Comparison of ENCODE assay signal across 19 cellular contexts in the genomic region with DNA sequence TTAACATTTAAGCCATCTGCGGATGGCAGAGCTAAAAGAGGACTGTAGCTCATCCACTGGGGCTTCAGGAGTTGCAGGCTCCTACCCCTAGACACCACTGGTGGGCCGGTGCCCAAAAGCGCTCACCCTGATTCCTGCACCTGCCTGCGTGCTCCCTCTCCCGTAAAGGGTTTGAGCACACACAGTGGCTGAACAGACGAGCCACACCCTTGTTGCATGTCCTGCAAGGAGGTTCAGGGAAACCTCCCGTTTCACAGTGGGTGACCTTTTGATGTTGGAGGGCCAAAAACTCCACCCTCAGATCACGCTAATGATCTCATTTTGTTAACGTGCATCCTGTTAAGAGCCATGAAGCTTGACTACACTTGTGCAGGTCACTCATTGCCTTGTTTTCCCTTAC. TPM values are rescaled to one million over a fixed set of nuclear protein-coding genes. Genes with fewer than 3 reads are reported as not detected.
A peak's percentile ranks its signal among the peaks of the same experiment; 100 is the strongest.
DNase-seq lines count a peak whose midpoint lies in the region; ATAC-seq and TF ChIP-seq lines count a peak whose summit lies in the region.
"Had no signal": no experiment of that assay in that cellular context is flagged by ENCODE, and none has a peak within 500 bp of the region (broad histone marks: within the 10 kb centered on the region; RNA-seq: fewer than 3 reads in every experiment).

No MANE protein-coding gene starts in this region.

- H3K4me3 Mint-ChIP-seq in activated B cell treated with CpG ODN at 0.5 μM for 24 hours = peak overlapping the region; percentile 58
- H3K4me3 Mint-ChIP-seq: activated CD4-positive, alpha-beta memory T cell treated with anti-CD3 and anti-CD28 coated beads, Interleukin-2, amount 10 ng/mL, durations not matched to agents 7 days and 5 days; activated T-helper 17 cell treated with anti-CD3 and anti-CD28 coated beads, Interleukin-2, amount 50 U/mL, for 72 hours; neural crest cell had no signal

- POLR2A ChIA-PET in HCT116 (lab: Charles Lee) = no interaction called here
- POLR2A ChIA-PET in activated B cell treated with CpG ODN at 0.5 μM for 24 hours (lab: Charles Lee) = interaction anchor here (1.0 to 12.3 kb wide), 10 partner anchors 9 to 1060 kb away, joined by 3 to 402 read pairs (median 6); partner anchors contain the start of genes KMT2E and SYPL1

- no peak overlapping the region for H3K23ac ChIP-seq in neuronal stem cell (ENCODE audit: low read depth, low read length, poor library complexity)

- TF ChIP-seq POLR2A in HCT116 (IDR thresholded peaks at IDR 0.05; ENCODE audit: borderline replicate concordance, extremely low read depth, insufficient read depth, insufficient read length) = no peak

- no peaks in the 10 kb centered on the region for H4K20me1 ChIP-seq in HCT116 (ENCODE audit: insufficient read depth)

- intact Hi-C loops in HCT116 (cut with micrococcal nuclease) = no loop called here
- intact Hi-C loops in activated B cell treated with CpG ODN at 0.5 μM for 24 hours (cut with micrococcal nuclease) = loop anchor here (5.0 to 10.0 kb wide), 2 partner anchors 1132 to 1561 kb away; no protein-coding TSS in a partner anchor

- H3K4me3 ChIP-seq in GM12865 (ENCODE audit: low read depth, low read length) (no peak overlapping the region), HCT116 (replicated peaks in 1 of 2; ENCODE audit: low read depth in 1 of 2, low read length in 2 of 2) (no peak overlapping the region), neuronal stem cell (ENCODE audit: low read length in 2 of 2) (no peak overlapping the region)
- H3K4me3 ChIP-seq: colonic mucosa, thoracic aorta had no signal

- no peak for TF ChIP-seq RAD21 in HCT116 (IDR thresholded peaks at IDR 0.05; ENCODE audit: low read depth)

- H4K8ac ChIP-seq in neuronal stem cell (ENCODE audit: low read depth, low read length) = no peak overlapping the region

- no peaks in the 10 kb centered on the region for H3K27me3 Mint-ChIP-seq in activated B cell treated with CpG ODN at 0.5 μM for 24 hours
- H3K27me3 Mint-ChIP-seq: activated T-helper 17 cell treated with anti-CD3 and anti-CD28 coated beads, Interleukin-2, amount 50 U/mL, for 72 hours had no signal

- H3K4me1 ChIP-seq in HCT116 (ENCODE audit: control insufficient read depth in 1 of 2, insufficient read depth in 2 of 2, low read length in 2 of 2) (no peaks in the 10 kb centered on the region), neuronal stem cell (ENCODE audit: control insufficient read depth in 2 of 2, insufficient read depth in 1 of 2, low read depth in 1 of 2, low read length in 2 of 2) (peaks cover 0 to 6% of the 10 kb centered on the region in 2 donors)

- H4K91ac ChIP-seq in neuronal stem cell (ENCODE audit: low read depth, low read length, poor library complexity) = no peak overlapping the region

- no peak overlapping the region for H3K9ac ChIP-seq in HCT116 (ENCODE audit: low read length)
- no peak overlapping the region for H3K9ac ChIP-seq in neuronal stem cell (ENCODE audit: low read depth, low read length, poor library complexity)

- no peak overlapping the region for H3K14ac ChIP-seq in neuronal stem cell (ENCODE audit: low read length)

- H2AK5ac ChIP-seq in neuronal stem cell (ENCODE audit: low read depth, low read length) = peak overlapping the region; percentile 22

- no peak for TF ChIP-seq CTCF in GM12865 (IDR thresholded peaks at IDR 0.05; ENCODE audit: insufficient read depth, low read depth, low read length, missing control alignments)
- TF ChIP-seq CTCF in HCT116 (IDR thresholded peaks at IDR 0.05 in 2 of 3, conservative IDR thresholded peaks at IDR 0.05 in 1 of 3; ENCODE audit: borderline replicate concordance in 1 of 3, insufficient read depth in 1 of 3, low read depth in 2 of 3, low read length in 2 of 3) = no peak
- no peak for TF ChIP-seq CTCF in activated B cell treated with CpG ODN at 0.5 μM for 24 hours (IDR thresholded peaks at IDR 0.05)

- no peak overlapping the region for H2AFZ ChIP-seq in HCT116 (ENCODE audit: low read depth, low read length, poor library complexity, severe bottlenecking)
- no peak overlapping the region for H2AFZ ChIP-seq in neuronal stem cell (ENCODE audit: low read length)

- no peaks in the 10 kb centered on the region for H3K9me3 ChIP-seq in HCT116 (ENCODE audit: control insufficient read depth in 1 of 2, insufficient read depth in 1 of 2, low read depth in 1 of 2, low read length in 2 of 2)
- H3K9me3 ChIP-seq in neuronal stem cell (replicated peaks in 1 of 2; ENCODE audit: control insufficient read depth in 2 of 2, insufficient read depth in 1 of 2, low read depth in 1 of 2, low read length in 2 of 2) = no peaks in the 10 kb centered on the region
- H3K9me3 ChIP-seq: colonic mucosa, thoracic aorta had no signal

- CTCF ChIA-PET in HCT116 (lab: Charles Lee) (no interaction called here), activated B cell treated with CpG ODN at 0.5 μM for 24 hours (lab: Charles Lee) (interaction anchor here (1.2 to 14.1 kb wide), 4 partner anchors 15 to 79 kb away, joined by 4 to 152 read pairs (median 16); no protein-coding TSS in a partner anchor)

- no peaks in the 10 kb centered on the region for H3K9me2 ChIP-seq in HCT116 (ENCODE audit: insufficient read depth)

- H3K27ac Mint-ChIP-seq in activated B cell treated with CpG ODN at 0.5 μM for 24 hours = peak overlapping the region; percentile 98
- H3K27ac Mint-ChIP-seq: activated T-helper 17 cell treated with anti-CD3 and anti-CD28 coated beads, Interleukin-2, amount 50 U/mL, for 72 hours had no signal

- no peaks in the 10 kb centered on the region for H3K79me1 ChIP-seq in neuronal stem cell (ENCODE audit: low read depth, low read length)

- no peaks in the 10 kb centered on the region for H3K36me3 ChIP-seq in HCT116 (ENCODE audit: control insufficient read depth in 1 of 2, insufficient read depth in 2 of 2, low read length in 2 of 2)
- H3K36me3 ChIP-seq in neuronal stem cell (replicated peaks in 1 of 2; ENCODE audit: control insufficient read depth in 2 of 2, insufficient read depth in 2 of 2, low read length in 2 of 2) = no peaks in the 10 kb centered on the region
- H3K36me3 ChIP-seq: colonic mucosa, thoracic aorta had no signal

- no peak overlapping the region for H2BK5ac ChIP-seq in neuronal stem cell (ENCODE audit: low read length)

- DNase-seq in GM12865 (ENCODE audit: low read depth) (peak; percentile 56), HCT116 (ENCODE audit: low read depth, low spot score) (no peak), activated B cell treated with CpG ODN at 0.5 μM for 24 hours (no peak), neuronal stem cell (ENCODE audit: low spot score) (no peak), NCI-H2029 treated with DMSO at 0.1 percent for 48 hours (lab: John Stamatoyannopoulos, UW) (no peak), NCI-H1694 treated with DMSO at 0.1 percent for 48 hours (lab: John Stamatoyannopoulos, UW) (no peak), NCI-H1694 (lab: John Stamatoyannopoulos, UW) (no peak)
- DNase-seq: activated CD4-positive, alpha-beta memory T cell treated with anti-CD3 and anti-CD28 coated beads, Interleukin-2, amount 10 ng/mL, durations not matched to agents 7 days and 5 days; C1 segment of cervical spinal cord; colonic mucosa; GDM1; mammary epithelial cell; NCI-H187 treated with DMSO at 0.1 percent for 48 hours; NCI-H524; right cardiac atrium had no signal

- H3K4me1 Mint-ChIP-seq in activated B cell treated with CpG ODN at 0.5 μM for 24 hours = peaks cover 98% of the 10 kb centered on the region

- no peak overlapping the region for H3K18ac ChIP-seq in neuronal stem cell (ENCODE audit: low read length)

- no peaks in the 10 kb centered on the region for H3K9me3 Mint-ChIP-seq in activated B cell treated with CpG ODN at 0.5 μM for 24 hours
- H3K9me3 Mint-ChIP-seq: activated CD4-positive, alpha-beta memory T cell treated with anti-CD3 and anti-CD28 coated beads, Interleukin-2, amount 10 ng/mL, durations not matched to agents 7 days and 5 days; activated T-helper 17 cell treated with anti-CD3 and anti-CD28 coated beads, Interleukin-2, amount 50 U/mL, for 72 hours; neural crest cell had no signal

- H2BK120ac ChIP-seq in neuronal stem cell (ENCODE audit: low read depth, low read length) = no peak overlapping the region

- no peaks in the 10 kb centered on the region for H3K27me3 ChIP-seq in HCT116 (ENCODE audit: insufficient read depth, low read length)
- H3K27me3 ChIP-seq in neuronal stem cell (ENCODE audit: control insufficient read depth in 3 of 3, insufficient read depth in 3 of 3, low read depth in 1 of 3, low read length in 3 of 3) = no peaks in the 10 kb centered on the region
- H3K27me3 ChIP-seq: colonic mucosa had no signal

- H3K27ac ChIP-seq in HCT116 (ENCODE audit: low read depth, low read length) (no peak overlapping the region), neuronal stem cell (replicated peaks; ENCODE audit: low read length) (no peak overlapping the region)
- H3K27ac ChIP-seq: colonic mucosa, thoracic aorta had no signal

- H3K4me2 ChIP-seq in HCT116 (ENCODE audit: low read length) = no peak overlapping the region
- H3K4me2 ChIP-seq in neuronal stem cell (ENCODE audit: insufficient read depth, low read length, poor library complexity, severe bottlenecking) = no peak overlapping the region

- no CpG with 5 or more reads among the region's 9 CpGs for WGBS in neuronal stem cell (ENCODE audit: extremely low coverage in 2 of 2, insufficient read length in 2 of 2, insufficient replicate concordance in 1 of 2), 2 donors

- BruUV-seq in HCT116 (replicated peaks; lab: Mats Ljungman, UMichigan) = no TSS peak

- ATAC-seq in HCT116 (0 out of 2 replicates have a peak, but pooled peaks have one; percentile 22), activated B cell treated with CpG ODN at 0.5 μM for 24 hours (ENCODE audit: low read depth) (peak; percentile 5)
- ATAC-seq: activated T-helper 17 cell treated with anti-CD3 and anti-CD28 coated beads, Interleukin-2, amount 50 U/mL, for 72 hours; SK-N-SH treated with all-trans-retinoic acid at 6 μM for 48 hours had no signal

- H3K79me2 ChIP-seq in HCT116 (ENCODE audit: insufficient read depth, low read length) = no peaks in the 10 kb centered on the region

- H2BK15ac ChIP-seq in neuronal stem cell (ENCODE audit: low read length) = no peak overlapping the region

- no peak overlapping the region for H3K4ac ChIP-seq in neuronal stem cell (ENCODE audit: low read length)

- RAD21 ChIA-PET in HCT116 (lab: Charles Lee; ENCODE audit: low non-redundant PET in 1 of 2, low total read pairs in 2 of 2, uncharacterized antibody in 2 of 2, unreplicated experiment in 2 of 2) = no interaction called here

- H2BK12ac ChIP-seq in neuronal stem cell (ENCODE audit: low read length) = no peak overlapping the region

- H3K36me3 Mint-ChIP-seq in activated B cell treated with CpG ODN at 0.5 μM for 24 hours (ENCODE audit: low read depth) = no peaks in the 10 kb centered on the region

TF ChIP-seq in HCT116, 20 proteins besides CTCF, POLR2A, EP300 and RAD21 (continues in another document):
- TF ChIP-seq, protein P1, sequence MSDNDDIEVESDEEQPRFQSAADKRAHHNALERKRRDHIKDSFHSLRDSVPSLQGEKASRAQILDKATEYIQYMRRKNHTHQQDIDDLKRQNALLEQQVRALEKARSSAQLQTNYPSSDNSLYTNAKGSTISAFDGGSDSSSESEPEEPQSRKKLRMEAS (IDR thresholded peaks at IDR 0.05) = no peak

RNA-seq across cellular contexts. Expression of gene SYPL1, which starts 37.9 kb away (rescaled TPM):
- 78.0 TPM for total RNA-seq in HCT116 (2021; ENCODE audit: unreplicated experiment)
- polyA plus RNA-seq in HCT116 (2012) = 37.8 and 46.5 TPM in 2 replicates
- total RNA-seq in activated B cell treated with CpG ODN at 0.5 μM for 24 hours = 109 and 116 TPM in 2 replicates
- 24.2 TPM for polyA plus RNA-seq in neuronal stem cell (2013, experiment 1 of 2)
- 25.2 TPM for polyA plus RNA-seq in neuronal stem cell (2013, experiment 2 of 2)
